11 cellular contexts compared by ENCODE assay signal in genomic region chrX:30935985-30936384, GRCh38. TPM values are rescaled to one million over a fixed set of nuclear protein-coding genes. Genes with fewer than 3 reads are reported as not detected.
DNase-seq lines count a peak whose midpoint lies in the region; ATAC-seq and TF ChIP-seq lines count a peak whose summit lies in the region.
"Had no signal": no experiment of that assay in that cellular context is flagged by ENCODE, and none has a peak within 500 bp of the region (broad histone marks: within the 10 kb centered on the region; RNA-seq: fewer than 3 reads in every experiment).

No MANE protein-coding gene starts in this region.

- H3K4me3 ChIP-seq in cardiac muscle cell, result no peak overlapping the region
- H3K4me3 ChIP-seq: BLaER1 had no signal

- H3K36me3 ChIP-seq in cardiac muscle cell, result no peaks in the 10 kb centered on the region
- H3K36me3 ChIP-seq: BLaER1 had no signal

- no peaks in the 10 kb centered on the region for H3K9me3 ChIP-seq in cardiac muscle cell (ENCODE audit: low read depth)
- H3K9me3 ChIP-seq: BLaER1 had no signal

- H3K27me3 ChIP-seq in cardiac muscle cell, result no peaks in the 10 kb centered on the region
- H3K27me3 ChIP-seq: BLaER1 had no signal

- peak; percentile 16 for TF ChIP-seq CTCF in cardiac muscle cell (IDR thresholded peaks at IDR 0.05; ENCODE audit: low read depth, low read length)

- no peaks in the 10 kb centered on the region for H3K4me1 ChIP-seq in cardiac muscle cell (ENCODE audit: low read depth)
- H3K4me1 ChIP-seq: BLaER1 had no signal

- intact Hi-C loops in left cardiac atrium (cut with DNase I), result no loop called here

- ATAC-seq in left cardiac atrium (no peak), HG03139 (IDR thresholded peaks at IDR 0.05; ENCODE audit: unreplicated experiment) (no peak)
- ATAC-seq: activated CD4-positive, CD25-positive, alpha-beta regulatory T cell treated with anti-CD3 and anti-CD28 coated beads, Interleukin-2, amount 50 U/mL, for 24 hours had no signal

- no peak overlapping the region for H3K27ac ChIP-seq in cardiac muscle cell
- H3K27ac ChIP-seq: BLaER1 had no signal

- DNase-seq in cardiac muscle cell (ENCODE audit: low read depth in 1 of 2, low spot score in 1 of 2) (peak; percentile 30 to 49), left cardiac atrium (no peak), UCSD-AML1 (lab: John Stamatoyannopoulos, UW; ENCODE audit: unreplicated experiment) (peak; percentile 15), iPS-NIHi7 (ENCODE audit: extremely low spot score) (peak; percentile 77), epidermal melanocyte (ENCODE audit: insufficient read length, low spot score) (no peak), GDM1 (lab: John Stamatoyannopoulos, UW) (no peak), SIG-M5 treated with dmso at 0.1 percent for 504 hours (lab: John Stamatoyannopoulos, UW; ENCODE audit: unreplicated experiment) (no peak)
- DNase-seq: naive B cell had no signal

RNA-seq across cellular contexts. Expression of gene TAB3, which starts 46.9 kb away (rescaled TPM):
- total RNA-seq in cardiac muscle cell (22.3 and 32.3 TPM in 2 replicates), left cardiac atrium (10 to 100 TPM; 11.6 to 13.7 TPM)
- polyA plus RNA-seq in cardiac muscle cell, result 8.5 and 10.1 TPM in 2 replicates

Comparison
In these comparisons a context has a peak if more than half of its experiments do, and no peak if none do; other contexts are left out.
1. DNase-seq: peak in cardiac muscle cell (2 of 2), UCSD-AML1 (single experiment) and iPS-NIHi7 (single experiment); none in left cardiac atrium (single experiment), epidermal melanocyte (single experiment), GDM1 (single experiment) and SIG-M5 treated with dmso at 0.1 percent for 504 hours (single experiment).